In genomic region chrX:72308566-72309296, GRCh38 we compare ENCODE assay signal across 1 cellular context.
TF ChIP-seq lines count a peak whose summit lies in the region.

No MANE protein-coding gene starts in this region.

TF ChIP-seq in HepG2, 621 proteins besides CTCF, POLR2A, EP300 and RAD21 (continued from another document and continues in another):
- TF ChIP-seq, protein P1, sequence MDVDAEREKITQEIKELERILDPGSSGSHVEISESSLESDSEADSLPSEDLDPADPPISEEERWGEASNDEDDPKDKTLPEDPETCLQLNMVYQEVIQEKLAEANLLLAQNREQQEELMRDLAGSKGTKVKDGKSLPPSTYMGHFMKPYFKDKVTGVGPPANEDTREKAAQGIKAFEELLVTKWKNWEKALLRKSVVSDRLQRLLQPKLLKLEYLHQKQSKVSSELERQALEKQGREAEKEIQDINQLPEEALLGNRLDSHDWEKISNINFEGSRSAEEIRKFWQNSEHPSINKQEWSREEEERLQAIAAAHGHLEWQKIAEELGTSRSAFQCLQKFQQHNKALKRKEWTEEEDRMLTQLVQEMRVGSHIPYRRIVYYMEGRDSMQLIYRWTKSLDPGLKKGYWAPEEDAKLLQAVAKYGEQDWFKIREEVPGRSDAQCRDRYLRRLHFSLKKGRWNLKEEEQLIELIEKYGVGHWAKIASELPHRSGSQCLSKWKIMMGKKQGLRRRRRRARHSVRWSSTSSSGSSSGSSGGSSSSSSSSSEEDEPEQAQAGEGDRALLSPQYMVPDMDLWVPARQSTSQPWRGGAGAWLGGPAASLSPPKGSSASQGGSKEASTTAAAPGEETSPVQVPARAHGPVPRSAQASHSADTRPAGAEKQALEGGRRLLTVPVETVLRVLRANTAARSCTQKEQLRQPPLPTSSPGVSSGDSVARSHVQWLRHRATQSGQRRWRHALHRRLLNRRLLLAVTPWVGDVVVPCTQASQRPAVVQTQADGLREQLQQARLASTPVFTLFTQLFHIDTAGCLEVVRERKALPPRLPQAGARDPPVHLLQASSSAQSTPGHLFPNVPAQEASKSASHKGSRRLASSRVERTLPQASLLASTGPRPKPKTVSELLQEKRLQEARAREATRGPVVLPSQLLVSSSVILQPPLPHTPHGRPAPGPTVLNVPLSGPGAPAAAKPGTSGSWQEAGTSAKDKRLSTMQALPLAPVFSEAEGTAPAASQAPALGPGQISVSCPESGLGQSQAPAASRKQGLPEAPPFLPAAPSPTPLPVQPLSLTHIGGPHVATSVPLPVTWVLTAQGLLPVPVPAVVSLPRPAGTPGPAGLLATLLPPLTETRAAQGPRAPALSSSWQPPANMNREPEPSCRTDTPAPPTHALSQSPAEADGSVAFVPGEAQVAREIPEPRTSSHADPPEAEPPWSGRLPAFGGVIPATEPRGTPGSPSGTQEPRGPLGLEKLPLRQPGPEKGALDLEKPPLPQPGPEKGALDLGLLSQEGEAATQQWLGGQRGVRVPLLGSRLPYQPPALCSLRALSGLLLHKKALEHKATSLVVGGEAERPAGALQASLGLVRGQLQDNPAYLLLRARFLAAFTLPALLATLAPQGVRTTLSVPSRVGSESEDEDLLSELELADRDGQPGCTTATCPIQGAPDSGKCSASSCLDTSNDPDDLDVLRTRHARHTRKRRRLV (CRISPR knock-in tag; IDR thresholded peaks at IDR 0.05), result no peak
- TF ChIP-seq, protein P2, sequence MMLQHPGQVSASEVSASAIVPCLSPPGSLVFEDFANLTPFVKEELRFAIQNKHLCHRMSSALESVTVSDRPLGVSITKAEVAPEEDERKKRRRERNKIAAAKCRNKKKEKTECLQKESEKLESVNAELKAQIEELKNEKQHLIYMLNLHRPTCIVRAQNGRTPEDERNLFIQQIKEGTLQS (CRISPR knock-in tag; IDR thresholded peaks at IDR 0.05), result no peak
- no peak for TF ChIP-seq MYC (CRISPR knock-in tag; IDR thresholded peaks at IDR 0.05; ENCODE audit: borderline replicate concordance)
- no peak for TF ChIP-seq HINFP (CRISPR knock-in tag; IDR thresholded peaks at IDR 0.05; ENCODE audit: low read depth)
- TF ChIP-seq PATZ1 (CRISPR knock-in tag; IDR thresholded peaks at IDR 0.05), result no peak
- TF ChIP-seq ZSCAN9 (CRISPR knock-in tag; IDR thresholded peaks at IDR 0.05; ENCODE audit: borderline replicate concordance), result no peak
- TF ChIP-seq ZNF24 (IDR thresholded peaks at IDR 0.05), result no peak
- TF ChIP-seq SRSF1 (optimal IDR thresholded peaks at IDR 0.05; ENCODE audit: low read depth, low read length), result no peak
- TF ChIP-seq WIZ (CRISPR knock-in tag; IDR thresholded peaks at IDR 0.05), result no peak
- no peak for TF ChIP-seq TSC22D2 (CRISPR knock-in tag; IDR thresholded peaks at IDR 0.05; ENCODE audit: borderline replicate concordance)
- peak; percentile 66 for TF ChIP-seq CEBPG (CRISPR knock-in tag; IDR thresholded peaks at IDR 0.05)
- TF ChIP-seq ZNF569 (CRISPR knock-in tag; IDR thresholded peaks at IDR 0.05; ENCODE audit: borderline replicate concordance), result no peak
- no peak for TF ChIP-seq GFI1 (CRISPR knock-in tag; IDR thresholded peaks at IDR 0.05; ENCODE audit: borderline replicate concordance)
- peak; percentile 28 for TF ChIP-seq ZNF687 (CRISPR knock-in tag; IDR thresholded peaks at IDR 0.05)
- TF ChIP-seq ZNF792 (CRISPR knock-in tag; IDR thresholded peaks at IDR 0.05), result no peak
- TF ChIP-seq ZBTB46 (CRISPR knock-in tag; IDR thresholded peaks at IDR 0.05; ENCODE audit: borderline replicate concordance), result no peak
- TF ChIP-seq, protein P3, sequence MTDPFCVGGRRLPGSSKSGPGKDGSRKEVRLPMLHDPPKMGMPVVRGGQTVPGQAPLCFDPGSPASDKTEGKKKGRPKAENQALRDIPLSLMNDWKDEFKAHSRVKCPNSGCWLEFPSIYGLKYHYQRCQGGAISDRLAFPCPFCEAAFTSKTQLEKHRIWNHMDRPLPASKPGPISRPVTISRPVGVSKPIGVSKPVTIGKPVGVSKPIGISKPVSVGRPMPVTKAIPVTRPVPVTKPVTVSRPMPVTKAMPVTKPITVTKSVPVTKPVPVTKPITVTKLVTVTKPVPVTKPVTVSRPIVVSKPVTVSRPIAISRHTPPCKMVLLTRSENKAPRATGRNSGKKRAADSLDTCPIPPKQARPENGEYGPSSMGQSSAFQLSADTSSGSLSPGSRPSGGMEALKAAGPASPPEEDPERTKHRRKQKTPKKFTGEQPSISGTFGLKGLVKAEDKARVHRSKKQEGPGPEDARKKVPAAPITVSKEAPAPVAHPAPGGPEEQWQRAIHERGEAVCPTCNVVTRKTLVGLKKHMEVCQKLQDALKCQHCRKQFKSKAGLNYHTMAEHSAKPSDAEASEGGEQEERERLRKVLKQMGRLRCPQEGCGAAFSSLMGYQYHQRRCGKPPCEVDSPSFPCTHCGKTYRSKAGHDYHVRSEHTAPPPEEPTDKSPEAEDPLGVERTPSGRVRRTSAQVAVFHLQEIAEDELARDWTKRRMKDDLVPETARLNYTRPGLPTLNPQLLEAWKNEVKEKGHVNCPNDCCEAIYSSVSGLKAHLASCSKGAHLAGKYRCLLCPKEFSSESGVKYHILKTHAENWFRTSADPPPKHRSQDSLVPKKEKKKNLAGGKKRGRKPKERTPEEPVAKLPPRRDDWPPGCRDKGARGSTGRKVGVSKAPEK (CRISPR knock-in tag; IDR thresholded peaks at IDR 0.05; ENCODE audit: borderline replicate concordance), result no peak
- TF ChIP-seq ZNF496 (CRISPR knock-in tag; IDR thresholded peaks at IDR 0.05; ENCODE audit: insufficient replicate concordance), result no peak
- TF ChIP-seq GLI4 (CRISPR knock-in tag; IDR thresholded peaks at IDR 0.05; ENCODE audit: borderline replicate concordance), result no peak
- no peak for TF ChIP-seq RELA (CRISPR knock-in tag; IDR thresholded peaks at IDR 0.05)
- TF ChIP-seq SOX13 (IDR thresholded peaks at IDR 0.05), result no peak
- TF ChIP-seq SOX13 (CRISPR knock-in tag; conservative IDR thresholded peaks at IDR 0.05 in 1 of 2, IDR thresholded peaks at IDR 0.05 in 1 of 2), result peak in 1 of 2 experiments; percentile 36; a peak in 1 of 4 replicates
- TF ChIP-seq ZFP1 (CRISPR knock-in tag; IDR thresholded peaks at IDR 0.05), result no peak
- TF ChIP-seq TBL1XR1 (IDR thresholded peaks at IDR 0.05; ENCODE audit: borderline replicate concordance, low read length, partially characterized antibody), result no peak
- TF ChIP-seq ZNF782 (CRISPR knock-in tag; IDR thresholded peaks at IDR 0.05; ENCODE audit: borderline replicate concordance), result no peak
- no peak for TF ChIP-seq ZNF704 (CRISPR knock-in tag; IDR thresholded peaks at IDR 0.05; ENCODE audit: borderline replicate concordance)
- TF ChIP-seq SETDB1 (CRISPR knock-in tag; IDR thresholded peaks at IDR 0.05; ENCODE audit: borderline replicate concordance), result no peak
- no peak for TF ChIP-seq CHCHD3 (CRISPR knock-in tag; IDR thresholded peaks at IDR 0.05)
- TF ChIP-seq ZNF740 (CRISPR knock-in tag; IDR thresholded peaks at IDR 0.05), result no peak
- TF ChIP-seq ZKSCAN8 (CRISPR knock-in tag; IDR thresholded peaks at IDR 0.05; ENCODE audit: borderline replicate concordance), result no peak
- no peak for TF ChIP-seq ZNF530 (CRISPR knock-in tag; IDR thresholded peaks at IDR 0.05; ENCODE audit: low read depth)
- TF ChIP-seq ZSCAN22 (CRISPR knock-in tag; IDR thresholded peaks at IDR 0.05), result no peak
- no peak for TF ChIP-seq ZNF460 (CRISPR knock-in tag; IDR thresholded peaks at IDR 0.05; ENCODE audit: borderline replicate concordance)
- no peak for TF ChIP-seq FOXO1 (CRISPR knock-in tag; IDR thresholded peaks at IDR 0.05)
- TF ChIP-seq ZHX1 (CRISPR knock-in tag; IDR thresholded peaks at IDR 0.05; ENCODE audit: low read depth), result no peak
